Comparison of ENCODE assay signal across 20 cellular contexts in the genomic region with DNA sequence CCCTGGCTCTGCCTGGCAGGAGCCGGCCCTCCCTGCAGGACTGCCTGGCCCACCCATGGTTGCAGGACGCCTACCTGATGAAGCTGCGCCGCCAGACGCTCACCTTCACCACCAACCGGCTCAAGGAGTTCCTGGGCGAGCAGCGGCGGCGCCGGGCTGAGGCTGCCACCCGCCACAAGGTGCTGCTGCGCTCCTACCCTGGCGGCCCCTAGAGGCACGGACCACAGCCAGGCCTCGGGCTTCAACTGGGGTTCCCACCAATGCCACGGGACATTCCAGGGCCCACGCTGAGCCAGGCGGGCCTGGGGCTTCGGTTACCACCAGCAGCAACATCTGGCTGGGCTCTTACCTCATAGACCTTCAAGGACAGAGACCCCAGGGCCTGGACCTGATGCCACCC. TPM values are rescaled to one million over a fixed set of nuclear protein-coding genes. Genes with fewer than 3 reads are reported as not detected.
"Had no signal": no experiment of that assay in that cellular context is flagged by ENCODE, and none has a peak within 500 bp of the region (broad histone marks: within the 10 kb centered on the region; RNA-seq: fewer than 3 reads in every experiment).

No MANE protein-coding gene starts in this region.

- H3K27ac ChIP-seq: body of pancreas had no signal

- H3K9me3 Mint-ChIP-seq: activated naive CD4-positive, alpha-beta T cell treated with anti-CD3 and anti-CD28 coated beads, Interleukin-2, amount 50 U/mL, for 24 hours; dendritic cell treated with granulocyte-macrophage colony-stimulating factor and Interleukin-4, amounts not matched to agents 40 ng/mL and 50 ng/mL, for 4 days; effector memory CD8-positive, alpha-beta T cell; natural killer cell treated with Interleukin-12 subunit alpha and Interleukin-12 subunit beta and Interleukin-15 and Interleukin-18, amount 100 ng/mL, for 72 hours had no signal

- H3K36me3 Mint-ChIP-seq: activated naive CD4-positive, alpha-beta T cell treated with anti-CD3 and anti-CD28 coated beads, Interleukin-2, amount 50 U/mL, for 24 hours; immature natural killer cell; natural killer cell treated with Interleukin-12 subunit alpha and Interleukin-12 subunit beta and Interleukin-15 and Interleukin-18, amount 100 ng/mL, for 72 hours had no signal

- H3K4me3 Mint-ChIP-seq: activated naive CD4-positive, alpha-beta T cell treated with anti-CD3 and anti-CD28 coated beads, Interleukin-2, amount 50 U/mL, for 24 hours; dendritic cell treated with granulocyte-macrophage colony-stimulating factor and Interleukin-4, amounts not matched to agents 40 ng/mL and 50 ng/mL, for 4 days; effector memory CD8-positive, alpha-beta T cell; immature natural killer cell; natural killer cell treated with Interleukin-12 subunit alpha and Interleukin-12 subunit beta and Interleukin-15 and Interleukin-18, amount 100 ng/mL, for 72 hours had no signal

- ATAC-seq: body of pancreas; effector memory CD8-positive, alpha-beta T cell; left cardiac atrium; natural killer cell treated with Interleukin-12 subunit alpha and Interleukin-12 subunit beta and Interleukin-15 and Interleukin-18, amount 100 ng/mL, for 72 hours had no signal

- DNase-seq: activated CD4-positive, alpha-beta T cell treated with anti-CD3 and anti-CD28 coated beads, Interleukin-2, amount 50 U/mL, for 1 hour; activated effector memory CD4-positive, alpha-beta T cell treated with Interleukin-2 at 50 U/mL for 16 hours; activated T-cell treated with anti-CD3 and anti-CD28 coated beads, Interleukin-2, amount 50 U/mL, for 1 hour; amniotic stem cell; body of pancreas; effector memory CD8-positive, alpha-beta T cell; hippocampal formation; immature natural killer cell; left cardiac atrium; stimulated activated CD4-positive, alpha-beta T cell treated with anti-CD3 and anti-CD28 coated beads, Interleukin-2, amount 100 ng/mL, for 48 hours; stimulated activated naive CD4-positive, alpha-beta T cell treated with Interleukin-2 at 50 U/mL for 16 hours; T-helper 1 cell had no signal

- H3K4me3 ChIP-seq: body of pancreas, lung had no signal

- H3K27ac Mint-ChIP-seq: activated naive CD4-positive, alpha-beta T cell treated with anti-CD3 and anti-CD28 coated beads, Interleukin-2, amount 50 U/mL, for 24 hours; dendritic cell treated with granulocyte-macrophage colony-stimulating factor and Interleukin-4, amounts not matched to agents 40 ng/mL and 50 ng/mL, for 4 days; effector memory CD8-positive, alpha-beta T cell; immature natural killer cell; natural killer cell treated with Interleukin-12 subunit alpha and Interleukin-12 subunit beta and Interleukin-15 and Interleukin-18, amount 100 ng/mL, for 72 hours had no signal

- H3K9me3 ChIP-seq: body of pancreas had no signal

RNA-seq across cellular contexts. Expression of a gene that starts 21.7 kb away (rescaled TPM):
- total RNA-seq: body of pancreas, glomerular endothelial cell, mucosa of gallbladder, osteoblast, pulmonary artery endothelial cell had no signal
- polyA plus RNA-seq: immature natural killer cell had no signal

RNA-seq across cellular contexts. Expression of a gene that starts 51.3 kb away (rescaled TPM):
- total RNA-seq: pulmonary artery endothelial cell had no signal

RNA-seq across cellular contexts. Expression of a gene that starts 57.9 kb away (rescaled TPM):
- polyA plus RNA-seq: immature natural killer cell had no signal
